ENCODE assay signal across 1 cellular context in the genomic region with DNA sequence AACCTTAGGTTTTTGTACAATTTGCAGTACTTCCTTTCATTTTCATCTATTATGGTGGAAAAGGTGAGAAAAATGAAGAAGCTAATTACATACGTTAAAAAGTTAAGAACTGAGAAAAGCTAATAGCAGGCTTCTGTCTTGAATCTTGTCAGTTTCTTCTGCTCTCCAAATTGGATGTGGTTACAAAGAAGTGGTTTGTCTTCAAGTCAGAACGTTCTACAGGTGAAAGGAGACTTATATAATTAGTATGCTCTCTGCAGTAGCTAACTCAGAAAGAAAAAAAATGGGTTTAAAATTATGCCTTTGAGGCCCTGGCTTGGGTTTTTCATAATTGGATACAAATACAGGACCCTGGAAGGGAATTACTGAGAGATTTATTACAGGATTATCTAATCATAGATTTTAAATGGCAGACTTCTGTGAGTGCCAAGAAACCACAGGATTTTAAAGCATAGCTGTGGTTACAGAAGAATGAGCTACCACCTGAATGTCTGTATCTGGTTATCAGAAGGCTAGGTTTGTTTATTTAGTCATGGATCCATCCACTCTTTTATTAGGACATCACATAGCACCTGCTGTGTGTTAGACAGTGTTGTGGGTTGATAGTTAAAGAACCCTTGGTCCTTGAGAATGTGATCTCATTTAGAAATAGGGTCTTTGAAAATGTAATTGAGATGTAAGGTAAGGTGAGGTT.
TF ChIP-seq lines count a peak whose summit lies in the region.

No MANE protein-coding gene starts in this region.

TF ChIP-seq in SK-N-SH, 30 proteins besides CTCF, POLR2A, EP300 and RAD21 (continued from another document):
- TF ChIP-seq, protein P1, sequence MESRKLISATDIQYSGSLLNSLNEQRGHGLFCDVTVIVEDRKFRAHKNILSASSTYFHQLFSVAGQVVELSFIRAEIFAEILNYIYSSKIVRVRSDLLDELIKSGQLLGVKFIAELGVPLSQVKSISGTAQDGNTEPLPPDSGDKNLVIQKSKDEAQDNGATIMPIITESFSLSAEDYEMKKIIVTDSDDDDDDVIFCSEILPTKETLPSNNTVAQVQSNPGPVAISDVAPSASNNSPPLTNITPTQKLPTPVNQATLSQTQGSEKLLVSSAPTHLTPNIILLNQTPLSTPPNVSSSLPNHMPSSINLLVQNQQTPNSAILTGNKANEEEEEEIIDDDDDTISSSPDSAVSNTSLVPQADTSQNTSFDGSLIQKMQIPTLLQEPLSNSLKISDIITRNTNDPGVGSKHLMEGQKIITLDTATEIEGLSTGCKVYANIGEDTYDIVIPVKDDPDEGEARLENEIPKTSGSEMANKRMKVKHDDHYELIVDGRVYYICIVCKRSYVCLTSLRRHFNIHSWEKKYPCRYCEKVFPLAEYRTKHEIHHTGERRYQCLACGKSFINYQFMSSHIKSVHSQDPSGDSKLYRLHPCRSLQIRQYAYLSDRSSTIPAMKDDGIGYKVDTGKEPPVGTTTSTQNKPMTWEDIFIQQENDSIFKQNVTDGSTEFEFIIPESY (IDR thresholded peaks at IDR 0.05; ENCODE audit: borderline replicate concordance, low read depth) = no peak
- TF ChIP-seq RFX5 (IDR thresholded peaks at IDR 0.05; ENCODE audit: low read length) (no peak), NRF1 (IDR thresholded peaks at IDR 0.05; ENCODE audit: low read depth, low read length) (no peak), MEF2A (IDR thresholded peaks at IDR 0.05; ENCODE audit: borderline replicate concordance, low read depth) (no peak), CHD2 (IDR thresholded peaks at IDR 0.05; ENCODE audit: low read length, partially characterized antibody) (no peak), RXRA (IDR thresholded peaks at IDR 0.05; ENCODE audit: borderline replicate concordance, low read depth) (no peak), RCOR1 (IDR thresholded peaks at IDR 0.05; ENCODE audit: low read length) (no peak), FOXJ3 (CRISPR knock-in tag; IDR thresholded peaks at IDR 0.05) (no peak), TEAD4 (IDR thresholded peaks at IDR 0.05; ENCODE audit: borderline replicate concordance, insufficient read depth) (no peak)
- TF ChIP-seq, protein P2, sequence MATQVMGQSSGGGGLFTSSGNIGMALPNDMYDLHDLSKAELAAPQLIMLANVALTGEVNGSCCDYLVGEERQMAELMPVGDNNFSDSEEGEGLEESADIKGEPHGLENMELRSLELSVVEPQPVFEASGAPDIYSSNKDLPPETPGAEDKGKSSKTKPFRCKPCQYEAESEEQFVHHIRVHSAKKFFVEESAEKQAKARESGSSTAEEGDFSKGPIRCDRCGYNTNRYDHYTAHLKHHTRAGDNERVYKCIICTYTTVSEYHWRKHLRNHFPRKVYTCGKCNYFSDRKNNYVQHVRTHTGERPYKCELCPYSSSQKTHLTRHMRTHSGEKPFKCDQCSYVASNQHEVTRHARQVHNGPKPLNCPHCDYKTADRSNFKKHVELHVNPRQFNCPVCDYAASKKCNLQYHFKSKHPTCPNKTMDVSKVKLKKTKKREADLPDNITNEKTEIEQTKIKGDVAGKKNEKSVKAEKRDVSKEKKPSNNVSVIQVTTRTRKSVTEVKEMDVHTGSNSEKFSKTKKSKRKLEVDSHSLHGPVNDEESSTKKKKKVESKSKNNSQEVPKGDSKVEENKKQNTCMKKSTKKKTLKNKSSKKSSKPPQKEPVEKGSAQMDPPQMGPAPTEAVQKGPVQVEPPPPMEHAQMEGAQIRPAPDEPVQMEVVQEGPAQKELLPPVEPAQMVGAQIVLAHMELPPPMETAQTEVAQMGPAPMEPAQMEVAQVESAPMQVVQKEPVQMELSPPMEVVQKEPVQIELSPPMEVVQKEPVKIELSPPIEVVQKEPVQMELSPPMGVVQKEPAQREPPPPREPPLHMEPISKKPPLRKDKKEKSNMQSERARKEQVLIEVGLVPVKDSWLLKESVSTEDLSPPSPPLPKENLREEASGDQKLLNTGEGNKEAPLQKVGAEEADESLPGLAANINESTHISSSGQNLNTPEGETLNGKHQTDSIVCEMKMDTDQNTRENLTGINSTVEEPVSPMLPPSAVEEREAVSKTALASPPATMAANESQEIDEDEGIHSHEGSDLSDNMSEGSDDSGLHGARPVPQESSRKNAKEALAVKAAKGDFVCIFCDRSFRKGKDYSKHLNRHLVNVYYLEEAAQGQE (IDR thresholded peaks at IDR 0.05; ENCODE audit: low read depth, low read length) = no peak
